ENCODE assay signal across 34 cellular contexts in the genomic region with DNA sequence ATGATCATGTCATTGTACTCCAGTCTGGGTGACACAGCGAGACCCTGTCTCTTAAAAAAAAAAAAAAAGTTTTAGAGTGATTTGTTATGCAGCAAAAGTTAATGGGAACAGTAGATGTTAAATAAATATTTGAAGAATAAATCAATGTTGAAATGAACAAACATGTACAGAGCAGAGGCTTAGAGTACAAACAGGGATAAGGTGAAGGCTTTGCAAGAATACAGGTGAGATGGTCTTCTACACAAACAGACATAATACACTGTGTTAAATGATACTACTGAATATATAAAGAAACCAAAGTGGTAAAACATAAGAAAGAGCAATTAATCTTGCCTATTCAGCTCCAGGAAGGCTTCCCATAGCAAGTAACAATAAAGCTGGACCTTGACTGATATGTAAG.
"Had no signal": no experiment of that assay in that cellular context is flagged by ENCODE, and none has a peak within 500 bp of the region (broad histone marks: within the 10 kb centered on the region; RNA-seq: fewer than 3 reads in every experiment).

No MANE protein-coding gene starts in this region.

- H3K36me3 ChIP-seq: ascending aorta, brain microvascular endothelial cell, esophagus muscularis mucosa, gastrocnemius medialis, heart left ventricle had no signal

- H3K4me3 Mint-ChIP-seq: activated CD4-positive, alpha-beta memory T cell treated with anti-CD3 and anti-CD28 coated beads for 36 hours; activated CD4-positive, alpha-beta T cell treated with anti-CD3 and anti-CD28 coated beads for 36 hours; activated CD4-positive, alpha-beta T cell treated with anti-CD3 and anti-CD28 coated beads, Interleukin-2, amount 10 ng/mL, durations not matched to agents 24 days and 14 days; activated CD8-positive, alpha-beta memory T cell treated with anti-CD3 and anti-CD28 coated beads, Interleukin-2, amount 10 ng/mL, durations not matched to agents 7 days and 5 days; activated CD8-positive, alpha-beta T cell treated with anti-CD3 and anti-CD28 coated beads, Interleukin-2, amount 10 ng/mL, durations not matched to agents 7 days and 5 days; activated naive CD4-positive, alpha-beta T cell treated with anti-CD3 and anti-CD28 coated beads, Interleukin-2, amount 10 ng/mL, durations not matched to agents 7 days and 5 days; activated naive CD8-positive, alpha-beta T cell treated with anti-CD3 and anti-CD28 coated beads, Interleukin-2, amount 10 ng/mL, durations not matched to agents 7 days and 5 days; activated T-helper 1 cell treated with anti-CD3 and anti-CD28 coated beads, Interleukin-12 subunit alpha, Interleukin-12 subunit beta, Interleukin-2, Interleukin-4 antibody, amounts not matched to agents 30 ng/mL and 10 ng/mL and 1 ng/mL, durations not matched to agents 14 hours and 24 hours and 36 hours; central memory CD8-positive, alpha-beta T cell; dendritic cell treated with granulocyte-macrophage colony-stimulating factor and Interleukin-4, amounts not matched to agents 40 ng/mL and 50 ng/mL, for 4 days; T-helper 17 cell; T-helper 2 cell treated with Interferon-gamma antibody and Interleukin-4, amounts not matched to agents 5 μg/mL and 100 μg/mL, for 36 hours had no signal

- H3K9me3 Mint-ChIP-seq: dendritic cell treated with granulocyte-macrophage colony-stimulating factor and Interleukin-4, amounts not matched to agents 40 ng/mL and 50 ng/mL, for 4 days had no signal

- H3K36me3 Mint-ChIP-seq: activated CD4-positive, alpha-beta memory T cell treated with anti-CD3 and anti-CD28 coated beads for 36 hours; activated CD8-positive, alpha-beta memory T cell treated with anti-CD3 and anti-CD28 coated beads, Interleukin-2, amount 10 ng/mL, durations not matched to agents 7 days and 5 days; activated naive CD4-positive, alpha-beta T cell treated with anti-CD3 and anti-CD28 coated beads, Interleukin-2, amount 10 ng/mL, durations not matched to agents 7 days and 5 days; activated naive CD4-positive, alpha-beta T cell treated with anti-CD3 and anti-CD28 coated beads, Interleukin-2, amount 50 U/mL, for 72 hours; activated naive CD8-positive, alpha-beta T cell treated with anti-CD3 and anti-CD28 coated beads, Interleukin-2, amount 10 ng/mL, durations not matched to agents 7 days and 5 days had no signal

- ATAC-seq: activated CD4-positive, alpha-beta T cell treated with anti-CD3 and anti-CD28 coated beads for 36 hours; activated CD8-positive, alpha-beta memory T cell treated with anti-CD3 and anti-CD28 coated beads, Interleukin-2, amount 10 ng/mL, durations not matched to agents 7 days and 5 days; activated CD8-positive, alpha-beta T cell treated with anti-CD3 and anti-CD28 coated beads, Interleukin-2, amount 10 ng/mL, durations not matched to agents 7 days and 5 days; activated naive CD4-positive, alpha-beta T cell treated with anti-CD3 and anti-CD28 coated beads, Interleukin-2, amount 50 U/mL, for 72 hours; foreskin keratinocyte; gastrocnemius medialis; heart left ventricle; T-helper 17 cell had no signal

- H3K27ac Mint-ChIP-seq: activated CD4-positive, alpha-beta memory T cell treated with anti-CD3 and anti-CD28 coated beads for 36 hours; activated CD4-positive, alpha-beta T cell treated with anti-CD3 and anti-CD28 coated beads for 36 hours; activated CD4-positive, alpha-beta T cell treated with anti-CD3 and anti-CD28 coated beads, Interleukin-2, amount 10 ng/mL, durations not matched to agents 24 days and 14 days; activated CD8-positive, alpha-beta memory T cell treated with anti-CD3 and anti-CD28 coated beads, Interleukin-2, amount 10 ng/mL, durations not matched to agents 7 days and 5 days; activated CD8-positive, alpha-beta T cell treated with anti-CD3 and anti-CD28 coated beads, Interleukin-2, amount 10 ng/mL, durations not matched to agents 7 days and 5 days; activated naive CD4-positive, alpha-beta T cell treated with anti-CD3 and anti-CD28 coated beads, Interleukin-2, amount 10 ng/mL, durations not matched to agents 7 days and 5 days; activated naive CD4-positive, alpha-beta T cell treated with anti-CD3 and anti-CD28 coated beads, Interleukin-2, amount 50 U/mL, for 72 hours; activated naive CD8-positive, alpha-beta T cell treated with anti-CD3 and anti-CD28 coated beads, Interleukin-2, amount 10 ng/mL, durations not matched to agents 7 days and 5 days; activated T-helper 1 cell treated with anti-CD3 and anti-CD28 coated beads, Interleukin-12 subunit alpha, Interleukin-12 subunit beta, Interleukin-2, Interleukin-4 antibody, amounts not matched to agents 30 ng/mL and 10 ng/mL and 1 ng/mL, durations not matched to agents 14 hours and 24 hours and 36 hours; activated T-helper 2 cell treated with anti-CD3 and anti-CD28 coated beads, Interferon-gamma antibody, Interleukin-2, Interleukin-4, amounts not matched to agents 10 μg/mL and 5 μg/mL and 100 μg/mL, durations not matched to agents 14 hours and 24 hours and 36 hours; dendritic cell treated with granulocyte-macrophage colony-stimulating factor and Interleukin-4, amounts not matched to agents 40 ng/mL and 50 ng/mL, for 4 days; T-helper 17 cell; T-helper 2 cell treated with Interferon-gamma antibody and Interleukin-4, amounts not matched to agents 5 μg/mL and 100 μg/mL, for 36 hours had no signal

- H3K27me3 ChIP-seq: ascending aorta, brain microvascular endothelial cell, dorsolateral prefrontal cortex, esophagus muscularis mucosa, foreskin keratinocyte, gastrocnemius medialis, heart left ventricle had no signal

- H3K27ac ChIP-seq: ascending aorta, brain microvascular endothelial cell, coronary artery, dorsolateral prefrontal cortex, esophagus muscularis mucosa, foreskin keratinocyte, gastrocnemius medialis, heart left ventricle had no signal

- H3K27me3 Mint-ChIP-seq: activated CD4-positive, alpha-beta memory T cell treated with anti-CD3 and anti-CD28 coated beads for 36 hours; activated CD4-positive, alpha-beta T cell treated with anti-CD3 and anti-CD28 coated beads for 36 hours; activated CD4-positive, alpha-beta T cell treated with anti-CD3 and anti-CD28 coated beads, Interleukin-2, amount 10 ng/mL, durations not matched to agents 24 days and 14 days; activated CD8-positive, alpha-beta memory T cell treated with anti-CD3 and anti-CD28 coated beads, Interleukin-2, amount 10 ng/mL, durations not matched to agents 7 days and 5 days; activated naive CD4-positive, alpha-beta T cell treated with anti-CD3 and anti-CD28 coated beads, Interleukin-2, amount 10 ng/mL, durations not matched to agents 7 days and 5 days; activated naive CD8-positive, alpha-beta T cell treated with anti-CD3 and anti-CD28 coated beads, Interleukin-2, amount 10 ng/mL, durations not matched to agents 7 days and 5 days; central memory CD8-positive, alpha-beta T cell; dendritic cell treated with granulocyte-macrophage colony-stimulating factor and Interleukin-4, amounts not matched to agents 40 ng/mL and 50 ng/mL, for 4 days; T-helper 17 cell had no signal

- H3K4me1 ChIP-seq: ascending aorta, foreskin keratinocyte, gastrocnemius medialis, heart left ventricle had no signal

- H3K4me3 ChIP-seq: ascending aorta, coronary artery, dorsolateral prefrontal cortex, esophagus muscularis mucosa, gastrocnemius medialis, heart left ventricle had no signal

- DNase-seq: activated CD4-positive, alpha-beta memory T cell treated with anti-CD3 and anti-CD28 coated beads for 36 hours; activated CD4-positive, alpha-beta T cell treated with anti-CD3 and anti-CD28 coated beads for 36 hours; activated CD4-positive, alpha-beta T cell treated with anti-CD3 and anti-CD28 coated beads, Interleukin-2, amount 10 ng/mL, durations not matched to agents 24 days and 14 days; activated CD4-positive, CD25-positive, alpha-beta regulatory T cell; activated CD4-positive, CD25-positive, alpha-beta regulatory T cell treated with anti-CD3 and anti-CD28 coated beads, Interleukin-2, amount 50 U/mL, for 72 hours; activated CD8-positive, alpha-beta memory T cell treated with anti-CD3 and anti-CD28 coated beads, Interleukin-2, amount 10 ng/mL, durations not matched to agents 7 days and 5 days; activated CD8-positive, alpha-beta memory T cell treated with anti-CD3 and anti-CD28 coated beads, Interleukin-2, amount 50 U/mL, for 4 hours; activated CD8-positive, alpha-beta T cell treated with anti-CD3 and anti-CD28 coated beads, Interleukin-2, amount 10 ng/mL, durations not matched to agents 7 days and 5 days; activated effector memory CD4-positive, alpha-beta T cell treated with anti-CD3 and anti-CD28 coated beads, Interleukin-2, amount 50 U/mL, for 16 hours; activated naive CD4-positive, alpha-beta T cell; activated naive CD4-positive, alpha-beta T cell treated with anti-CD3 and anti-CD28 coated beads, Interleukin-2, amount 10 ng/mL, durations not matched to agents 7 days and 5 days; activated naive CD8-positive, alpha-beta T cell treated with anti-CD3 and anti-CD28 coated beads, Interleukin-2, amount 10 ng/mL, durations not matched to agents 7 days and 5 days; activated T-cell treated with anti-CD3 and anti-CD28 coated beads, Interleukin-2, amount 50 U/mL, for 1 hour; activated T-cell treated with anti-CD3 and anti-CD28 coated beads, Interleukin-2, amount 50 U/mL, for 48 hours; brain microvascular endothelial cell; dorsolateral prefrontal cortex; effector memory CD4-positive, alpha-beta T cell; erythroblast; foreskin keratinocyte; gastrocnemius medialis; glutamatergic neuron; heart left ventricle; T-helper 1 cell; T-helper 17 cell; T1000 had no signal

- H3K9me3 ChIP-seq: ascending aorta, esophagus muscularis mucosa, gastrocnemius medialis, heart left ventricle had no signal

- H3K4me1 Mint-ChIP-seq: activated CD4-positive, alpha-beta T cell treated with anti-CD3 and anti-CD28 coated beads for 36 hours; activated CD4-positive, alpha-beta T cell treated with anti-CD3 and anti-CD28 coated beads, Interleukin-2, amount 10 ng/mL, durations not matched to agents 24 days and 14 days; activated CD8-positive, alpha-beta memory T cell treated with anti-CD3 and anti-CD28 coated beads, Interleukin-2, amount 10 ng/mL, durations not matched to agents 7 days and 5 days; activated naive CD4-positive, alpha-beta T cell treated with anti-CD3 and anti-CD28 coated beads, Interleukin-2, amount 10 ng/mL, durations not matched to agents 7 days and 5 days; activated naive CD8-positive, alpha-beta T cell treated with anti-CD3 and anti-CD28 coated beads, Interleukin-2, amount 10 ng/mL, durations not matched to agents 7 days and 5 days; central memory CD8-positive, alpha-beta T cell; T-helper 17 cell had no signal
